In the genomic region with DNA sequence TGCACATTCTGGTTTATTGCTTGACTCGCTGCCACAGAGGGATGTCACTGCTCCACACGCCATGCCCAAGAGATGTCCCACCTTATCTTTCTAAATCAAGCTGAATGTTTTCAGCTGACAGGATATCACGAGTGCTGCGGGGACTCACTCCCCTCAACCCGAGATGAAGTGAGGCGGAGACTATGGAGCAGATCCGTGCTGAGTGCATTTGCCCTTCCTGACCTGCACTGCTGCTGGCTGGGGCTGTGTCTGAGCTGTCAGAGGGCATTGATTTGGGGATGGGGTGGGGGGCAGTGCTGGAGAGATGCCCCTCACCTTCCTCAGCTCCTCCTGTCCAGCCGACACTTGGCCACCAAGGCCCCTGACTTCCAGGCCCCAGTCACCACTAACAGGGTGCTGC, we compare ENCODE assay signal across 21 cellular contexts. TPM values are rescaled to one million over a fixed set of nuclear protein-coding genes. Genes with fewer than 3 reads are reported as not detected.
"Had no signal": no experiment of that assay in that cellular context is flagged by ENCODE, and none has a peak within 500 bp of the region (broad histone marks: within the 10 kb centered on the region; RNA-seq: fewer than 3 reads in every experiment).

No MANE protein-coding gene starts in this region.

- H3K27ac Mint-ChIP-seq: dendritic cell treated with granulocyte-macrophage colony-stimulating factor and Interleukin-4, amounts not matched to agents 40 ng/mL and 50 ng/mL, for 4 days; nephron; stimulated activated naive B cell treated with anti-CD40 and anti-IgM and Interleukin-4, amounts not matched to agents 10 μg/mL and 1 μg/mL and 100 μg/mL, for 72 hours; stimulated activated naive CD8-positive, alpha-beta T cell treated with anti-CD3 and anti-CD28 coated beads, Interleukin-15, Interleukin-2, amounts not matched to agents 100 ng/mL and 50 ng/mL, for 24 hours had no signal

- H3K27me3 Mint-ChIP-seq: dendritic cell treated with granulocyte-macrophage colony-stimulating factor and Interleukin-4, amounts not matched to agents 40 ng/mL and 50 ng/mL, for 4 days had no signal

- H3K9me3 Mint-ChIP-seq: dendritic cell treated with granulocyte-macrophage colony-stimulating factor and Interleukin-4, amounts not matched to agents 40 ng/mL and 50 ng/mL, for 4 days; nephron; stimulated activated naive B cell treated with anti-CD40 and anti-IgM and Interleukin-4, amounts not matched to agents 10 μg/mL and 1 μg/mL and 100 μg/mL, for 72 hours; stimulated activated naive CD8-positive, alpha-beta T cell treated with anti-CD3 and anti-CD28 coated beads, Interleukin-15, Interleukin-2, amounts not matched to agents 100 ng/mL and 50 ng/mL, for 24 hours had no signal

- H3K36me3 Mint-ChIP-seq: stimulated activated naive B cell treated with anti-CD40 and anti-IgM and Interleukin-4, amounts not matched to agents 10 μg/mL and 1 μg/mL and 100 μg/mL, for 72 hours had no signal

- ATAC-seq: foreskin keratinocyte; gastroesophageal sphincter; heart left ventricle; left colon; left ventricle myocardium superior; lower lobe of right lung; psoas muscle; right cardiac atrium; stimulated activated naive B cell treated with anti-CD40 and anti-IgM and Interleukin-4, amounts not matched to agents 10 μg/mL and 1 μg/mL and 100 μg/mL, for 72 hours; upper lobe of right lung had no signal

- DNase-seq: colonic mucosa; effector CD8-positive, alpha-beta T cell; foreskin keratinocyte; heart left ventricle; left colon; left ventricle myocardium superior; lower lobe of right lung; occipital lobe; ovary; psoas muscle; right cardiac atrium; sigmoid colon; stimulated activated CD4-positive, alpha-beta T cell treated with anti-CD3 and anti-CD28 coated beads, Interleukin-4, amount 100 ng/mL, for 4 hours; stimulated activated naive B cell treated with anti-CD40 and anti-IgM and Interleukin-4, amounts not matched to agents 10 μg/mL and 1 μg/mL and 100 μg/mL, for 72 hours; transverse colon; upper lobe of right lung had no signal

- H3K4me3 Mint-ChIP-seq: dendritic cell treated with granulocyte-macrophage colony-stimulating factor and Interleukin-4, amounts not matched to agents 40 ng/mL and 50 ng/mL, for 4 days; nephron; stimulated activated naive B cell treated with anti-CD40 and anti-IgM and Interleukin-4, amounts not matched to agents 10 μg/mL and 1 μg/mL and 100 μg/mL, for 72 hours; stimulated activated naive CD8-positive, alpha-beta T cell treated with anti-CD3 and anti-CD28 coated beads, Interleukin-15, Interleukin-2, amounts not matched to agents 100 ng/mL and 50 ng/mL, for 24 hours had no signal

RNA-seq across cellular contexts. Expression of a gene that starts 40.5 kb away (rescaled TPM):
- total RNA-seq: endothelial cell of umbilical vein had no signal
